Comparison of ENCODE assay signal across 17 cellular contexts in genomic region chr7:22990588-22990949, GRCh38. TPM values are rescaled to one million over a fixed set of nuclear protein-coding genes. Genes with fewer than 3 reads are reported as not detected.
A peak's percentile ranks its signal among the peaks of the same experiment; 100 is the strongest.
DNase-seq lines count a peak whose midpoint lies in the region; ATAC-seq and TF ChIP-seq lines count a peak whose summit lies in the region.
"Had no signal": no experiment of that assay in that cellular context is flagged by ENCODE, and none has a peak within 500 bp of the region (broad histone marks: within the 10 kb centered on the region; RNA-seq: fewer than 3 reads in every experiment).

No MANE protein-coding gene starts in this region.

- peak overlapping the region; percentile 67 for H3K9ac ChIP-seq in mesenchymal stem cell (ENCODE audit: low read length)
- H3K9ac ChIP-seq: BLaER1 treated with 17β-estradiol and CSF1 and Interleukin-3, amounts not matched to agents 10 nM and 100 nM had no signal

- no peak overlapping the region for H4K91ac ChIP-seq in mesenchymal stem cell (ENCODE audit: low read length)

- H3K4me2 ChIP-seq in mesenchymal stem cell (ENCODE audit: low read length, poor library complexity, severe bottlenecking), result no peak overlapping the region
- H3K4me2 ChIP-seq: BLaER1 treated with 17β-estradiol and CSF1 and Interleukin-3, amounts not matched to agents 10 nM and 100 nM had no signal

- H2AK5ac ChIP-seq in mesenchymal stem cell (ENCODE audit: low read length, severe bottlenecking), result no peak overlapping the region

- no peaks in the 10 kb centered on the region for H3K9me3 ChIP-seq in mesenchymal stem cell (ENCODE audit: control insufficient read depth, low read length)
- H3K9me3 ChIP-seq: mucosa of descending colon, psoas muscle had no signal

- no peak overlapping the region for H2AFZ ChIP-seq in mesenchymal stem cell (ENCODE audit: low read depth, low read length)

- H3K4me1 ChIP-seq in mesenchymal stem cell (ENCODE audit: control insufficient read depth, insufficient read depth, low read depth, low read length), result no peaks in the 10 kb centered on the region
- H3K4me1 ChIP-seq: BLaER1 treated with 17β-estradiol and CSF1 and Interleukin-3, amounts not matched to agents 10 nM and 100 nM had no signal

- H3K4ac ChIP-seq in mesenchymal stem cell (ENCODE audit: low read depth in 1 of 2, low read length in 2 of 2), result no peak overlapping the region

- H2BK120ac ChIP-seq in mesenchymal stem cell (ENCODE audit: low read depth, low read length), result no peak overlapping the region

- in situ Hi-C loops in brain microvascular endothelial cell (cut with HindIII; ENCODE audit: low pct_ligation_motif_present, low sequenced_read_pairs), result no loop called here

- TF ChIP-seq CTCF in brain microvascular endothelial cell (IDR thresholded peaks at IDR 0.05; ENCODE audit: low read depth, low read length, missing control alignments), result no peak

- no peak overlapping the region for H3K23ac ChIP-seq in mesenchymal stem cell (ENCODE audit: low read length in 2 of 2)

- WGBS in mesenchymal stem cell, result no CpG with 5 or more reads among the region's 1 CpG

- no peak overlapping the region for H2BK12ac ChIP-seq in mesenchymal stem cell (ENCODE audit: low read length in 2 of 2)

- no peaks in the 10 kb centered on the region for H3K27me3 ChIP-seq in brain microvascular endothelial cell (replicated peaks)
- no peaks in the 10 kb centered on the region for H3K27me3 ChIP-seq in mesenchymal stem cell (ENCODE audit: control insufficient read depth in 1 of 2, insufficient read depth in 1 of 2, low read length in 2 of 2)
- H3K27me3 ChIP-seq: BLaER1 treated with 17β-estradiol and CSF1 and Interleukin-3, amounts not matched to agents 10 nM and 100 nM; cardiac muscle cell had no signal

- H2BK15ac ChIP-seq in mesenchymal stem cell (ENCODE audit: low read depth, poor library complexity, severe bottlenecking), result no peak overlapping the region

- H3K18ac ChIP-seq in mesenchymal stem cell (ENCODE audit: low read depth in 1 of 2, low read length in 2 of 2), result no peak overlapping the region

- H3K4me3 ChIP-seq in brain microvascular endothelial cell (ENCODE audit: low read depth, low read length) (no peak overlapping the region), mesenchymal stem cell (ENCODE audit: insufficient read depth in 1 of 2, low read depth in 1 of 2, low read length in 2 of 2) (no peak overlapping the region)
- H3K4me3 ChIP-seq: BLaER1 treated with 17β-estradiol and CSF1 and Interleukin-3, amounts not matched to agents 10 nM and 100 nM; cardiac muscle cell; mucosa of descending colon; psoas muscle had no signal

- H3K27ac ChIP-seq in brain microvascular endothelial cell (peak overlapping the region; percentile 16), mesenchymal stem cell (ENCODE audit: low read length, poor library complexity, severe bottlenecking) (no peak overlapping the region)
- H3K27ac ChIP-seq: BLaER1 treated with 17β-estradiol and CSF1 and Interleukin-3, amounts not matched to agents 10 nM and 100 nM; cardiac muscle cell; psoas muscle had no signal

- peaks cover 9% of the 10 kb centered on the region for H3K79me1 ChIP-seq in mesenchymal stem cell (replicated peaks; ENCODE audit: low read length, poor library complexity, severe bottlenecking)

- H4K8ac ChIP-seq in mesenchymal stem cell (ENCODE audit: low read length), result no peak overlapping the region

- ATAC-seq in HG02885 (IDR thresholded peaks at IDR 0.05; ENCODE audit: poor library complexity, unreplicated experiment) (no peak), HG03135 (IDR thresholded peaks at IDR 0.05; ENCODE audit: unreplicated experiment) (no peak)
- ATAC-seq: mucosa of descending colon; psoas muscle; stimulated activated memory B cell treated with anti-CD40 and anti-IgM and Interleukin-4, amounts not matched to agents 10 μg/mL and 1 μg/mL and 100 μg/mL, for 72 hours had no signal

- DNase-seq in EL (peak; percentile 90), LHCN-M2 (ENCODE audit: low read depth) (peak; percentile 90), brain microvascular endothelial cell (peak; percentile 57), mesenchymal stem cell (peak; percentile 83), AML-193 (lab: John Stamatoyannopoulos, UW) (no peak), D341Med (ENCODE audit: low spot score) (no peak)
- DNase-seq: activated CD4-positive, alpha-beta T cell treated with anti-CD3 and anti-CD28 coated beads, Interleukin-2, amount 10 ng/mL, durations not matched to agents 24 days and 14 days; activated T-cell treated with anti-CD3 and anti-CD28 coated beads, Interleukin-2, amount 50 U/mL, for 72 hours; mucosa of descending colon; NCI-H2107; psoas muscle; stimulated activated CD4-positive, alpha-beta T cell treated with anti-CD3 and anti-CD28 coated beads, Interleukin-4, amount 100 ng/mL, for 1 hour had no signal

- H3K36me3 ChIP-seq in brain microvascular endothelial cell (replicated peaks), result no peaks in the 10 kb centered on the region
- peaks cover 0 to 33% of the 10 kb centered on the region in 2 experiments for H3K36me3 ChIP-seq in mesenchymal stem cell (ENCODE audit: control insufficient read depth in 1 of 2, insufficient read depth in 2 of 2, low read depth in 1 of 2, low read length in 2 of 2)
- H3K36me3 ChIP-seq: cardiac muscle cell had no signal

- H3K14ac ChIP-seq in mesenchymal stem cell (ENCODE audit: low read length in 2 of 2), result no peak overlapping the region

- H2BK5ac ChIP-seq in mesenchymal stem cell (ENCODE audit: low read depth, low read length, poor library complexity, severe bottlenecking), result no peak overlapping the region

RNA-seq across cellular contexts. Expression of gene HYCC1, which starts 23.4 kb away (rescaled TPM):
- total RNA-seq in LHCN-M2 (2014; rRNA removed), result 209 and 221 TPM in 2 replicates
- polyA plus RNA-seq in LHCN-M2 (2012), result 28.1 TPM
- 113 TPM for polyA plus RNA-seq in mesenchymal stem cell (2013, experiment 1 of 2)
- 106 TPM for polyA plus RNA-seq in mesenchymal stem cell (2013, experiment 2 of 2)

Comparison
In these comparisons a context has a peak if more than half of its experiments do, and no peak if none do; other contexts are left out.
1. DNase-seq: peak in EL (single experiment), LHCN-M2 (single experiment), brain microvascular endothelial cell (single experiment) and mesenchymal stem cell (single experiment); none in AML-193 (0 of 2) and D341Med (single experiment).